In genomic region chr3:124650798-124651197, GRCh38 we compare ENCODE assay signal across 14 cellular contexts.
DNase-seq lines count a peak whose midpoint lies in the region; ATAC-seq and TF ChIP-seq lines count a peak whose summit lies in the region.
"Had no signal": no experiment of that assay in that cellular context is flagged by ENCODE, and none has a peak within 500 bp of the region (broad histone marks: within the 10 kb centered on the region; RNA-seq: fewer than 3 reads in every experiment).

No MANE protein-coding gene starts in this region.

- peak overlapping the region in 4 of 8 donors; percentile 6 to 67 (median 64) for H3K4me3 Mint-ChIP-seq in naive B cell
- H3K4me3 Mint-ChIP-seq: endodermal cell, T-cell had no signal

- intact Hi-C loops in heart left ventricle (cut with DNase I) (no loop called here), body of pancreas (cut with DNase I) (no loop called here)

- TF ChIP-seq CTCF in heart left ventricle (IDR thresholded peaks at IDR 0.05) (no peak), body of pancreas (IDR thresholded peaks at IDR 0.05) (no peak)

- H3K4me3 ChIP-seq in heart left ventricle (no peak overlapping the region), body of pancreas (no peak overlapping the region)
- H3K4me3 ChIP-seq: upper lobe of right lung had no signal

- peaks cover 0 to 16% (median 6%) of the 10 kb centered on the region in 3 donors for H3K27me3 Mint-ChIP-seq in naive B cell

- ATAC-seq in GM18858 (IDR thresholded peaks at IDR 0.05; ENCODE audit: unreplicated experiment) (peak; percentile 40), GM21528 (IDR thresholded peaks at IDR 0.05; ENCODE audit: low FRiP score, unreplicated experiment) (peak; percentile 46), HG03442 (IDR thresholded peaks at IDR 0.05; ENCODE audit: unreplicated experiment) (peak; percentile 57), naive B cell (ENCODE audit: low read depth in 2 of 2) (peak; percentile 43 to 69), heart left ventricle (no peak), body of pancreas (no peak), SK-N-SH treated with all-trans-retinoic acid at 6 μM for 48 hours (no peak)
- ATAC-seq: T-cell, upper lobe of right lung had no signal

- peak; percentile 26 for DNase-seq in naive B cell
- no peak for DNase-seq in heart left ventricle
- no peak for DNase-seq in body of pancreas
- DNase-seq in effector CD4-positive, alpha-beta T cell, result no peak
- DNase-seq: activated gamma-delta T cell treated with Interleukin-2 at 50 U/mL for 16 hours, endodermal cell, HCEC 1CT, NCI-H510A treated with DMSO at 0.1 percent for 48 hours, upper lobe of right lung had no signal

- no peak overlapping the region for H3K27ac ChIP-seq in heart left ventricle
- no peak overlapping the region for H3K27ac ChIP-seq in body of pancreas
- H3K27ac ChIP-seq: upper lobe of right lung had no signal

- peaks cover 8 to 37% (median 23%) of the 10 kb centered on the region in 3 donors for H3K4me1 Mint-ChIP-seq in naive B cell

- H3K4me1 ChIP-seq in heart left ventricle (peaks cover 0 to 34% (median 10%) of the 10 kb centered on the region in 12 donors), body of pancreas (no peaks in the 10 kb centered on the region)
- H3K4me1 ChIP-seq: upper lobe of right lung had no signal

- TF ChIP-seq POLR2A in heart left ventricle (IDR thresholded peaks at IDR 0.05) (no peak), body of pancreas (IDR thresholded peaks at IDR 0.05) (no peak)

- H3K27ac Mint-ChIP-seq in naive B cell, result peak overlapping the region in 5 of 6 donors; percentile 51 to 91 (median 81)
- H3K27ac Mint-ChIP-seq: endodermal cell, T-cell had no signal

- H3K36me3 Mint-ChIP-seq in naive B cell, result no peaks in the 10 kb centered on the region

- WGBS in heart left ventricle, 4 donors, result 68 to 80% (median 72%) methylated on average over 4 of the region's 4 CpGs
- 68 to 85% methylated on average over 4 of the region's 4 CpGs for WGBS in body of pancreas, 2 donors

- H3K9me3 ChIP-seq in heart left ventricle, result no peaks in the 10 kb centered on the region
- no peaks in the 10 kb centered on the region for H3K9me3 ChIP-seq in body of pancreas
- H3K9me3 ChIP-seq: upper lobe of right lung had no signal

- H3K36me3 ChIP-seq in heart left ventricle (peaks cover 0 to 57% (median 16%) of the 10 kb centered on the region in 9 donors), body of pancreas (replicated peaks in 1 of 2; ENCODE audit: insufficient read depth in 1 of 2, low read depth in 2 of 2) (peaks cover 0 to 4% of the 10 kb centered on the region in 2 donors)
- H3K36me3 ChIP-seq: upper lobe of right lung had no signal

- H3K27me3 ChIP-seq in heart left ventricle, result no peaks in the 10 kb centered on the region
- no peaks in the 10 kb centered on the region for H3K27me3 ChIP-seq in body of pancreas
- H3K27me3 ChIP-seq: upper lobe of right lung had no signal

- H3K9me3 Mint-ChIP-seq in naive B cell, result peaks cover 0 to 5% (median 0%) of the 10 kb centered on the region in 7 donors
- H3K9me3 Mint-ChIP-seq: endodermal cell, T-cell had no signal

TF ChIP-seq in SK-N-SH treated with all-trans-retinoic acid at 6 μM for 48 hours, 23 proteins besides CTCF, POLR2A, EP300 and RAD21:
- TF ChIP-seq BACH2 (CRISPR knock-in tag; IDR thresholded peaks at IDR 0.05; ENCODE audit: borderline replicate concordance) (no peak), TCF4 (CRISPR knock-in tag; IDR thresholded peaks at IDR 0.05; ENCODE audit: borderline replicate concordance) (no peak), ZNF8 (CRISPR knock-in tag; IDR thresholded peaks at IDR 0.05) (no peak), ISL1 (CRISPR knock-in tag; IDR thresholded peaks at IDR 0.05) (no peak), CSRNP3 (CRISPR knock-in tag; IDR thresholded peaks at IDR 0.05) (no peak), OSR1 (CRISPR knock-in tag; IDR thresholded peaks at IDR 0.05) (no peak), ZFP30 (CRISPR knock-in tag; IDR thresholded peaks at IDR 0.05) (no peak), GLIS3 (CRISPR knock-in tag; IDR thresholded peaks at IDR 0.05) (no peak), ZC3H10 (CRISPR knock-in tag; IDR thresholded peaks at IDR 0.05) (no peak), CREB5 (CRISPR knock-in tag; IDR thresholded peaks at IDR 0.05; ENCODE audit: low read depth) (no peak), ARNTL (CRISPR knock-in tag; IDR thresholded peaks at IDR 0.05; ENCODE audit: borderline replicate concordance, low read depth) (no peak), PPARA (CRISPR knock-in tag; IDR thresholded peaks at IDR 0.05; ENCODE audit: borderline replicate concordance) (no peak)
- TF ChIP-seq, protein P1, sequence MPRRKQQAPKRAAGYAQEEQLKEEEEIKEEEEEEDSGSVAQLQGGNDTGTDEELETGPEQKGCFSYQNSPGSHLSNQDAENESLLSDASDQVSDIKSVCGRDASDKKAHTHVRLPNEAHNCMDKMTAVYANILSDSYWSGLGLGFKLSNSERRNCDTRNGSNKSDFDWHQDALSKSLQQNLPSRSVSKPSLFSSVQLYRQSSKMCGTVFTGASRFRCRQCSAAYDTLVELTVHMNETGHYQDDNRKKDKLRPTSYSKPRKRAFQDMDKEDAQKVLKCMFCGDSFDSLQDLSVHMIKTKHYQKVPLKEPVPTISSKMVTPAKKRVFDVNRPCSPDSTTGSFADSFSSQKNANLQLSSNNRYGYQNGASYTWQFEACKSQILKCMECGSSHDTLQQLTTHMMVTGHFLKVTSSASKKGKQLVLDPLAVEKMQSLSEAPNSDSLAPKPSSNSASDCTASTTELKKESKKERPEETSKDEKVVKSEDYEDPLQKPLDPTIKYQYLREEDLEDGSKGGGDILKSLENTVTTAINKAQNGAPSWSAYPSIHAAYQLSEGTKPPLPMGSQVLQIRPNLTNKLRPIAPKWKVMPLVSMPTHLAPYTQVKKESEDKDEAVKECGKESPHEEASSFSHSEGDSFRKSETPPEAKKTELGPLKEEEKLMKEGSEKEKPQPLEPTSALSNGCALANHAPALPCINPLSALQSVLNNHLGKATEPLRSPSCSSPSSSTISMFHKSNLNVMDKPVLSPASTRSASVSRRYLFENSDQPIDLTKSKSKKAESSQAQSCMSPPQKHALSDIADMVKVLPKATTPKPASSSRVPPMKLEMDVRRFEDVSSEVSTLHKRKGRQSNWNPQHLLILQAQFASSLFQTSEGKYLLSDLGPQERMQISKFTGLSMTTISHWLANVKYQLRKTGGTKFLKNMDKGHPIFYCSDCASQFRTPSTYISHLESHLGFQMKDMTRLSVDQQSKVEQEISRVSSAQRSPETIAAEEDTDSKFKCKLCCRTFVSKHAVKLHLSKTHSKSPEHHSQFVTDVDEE (CRISPR knock-in tag; IDR thresholded peaks at IDR 0.05), result no peak
- TF ChIP-seq, protein P2, sequence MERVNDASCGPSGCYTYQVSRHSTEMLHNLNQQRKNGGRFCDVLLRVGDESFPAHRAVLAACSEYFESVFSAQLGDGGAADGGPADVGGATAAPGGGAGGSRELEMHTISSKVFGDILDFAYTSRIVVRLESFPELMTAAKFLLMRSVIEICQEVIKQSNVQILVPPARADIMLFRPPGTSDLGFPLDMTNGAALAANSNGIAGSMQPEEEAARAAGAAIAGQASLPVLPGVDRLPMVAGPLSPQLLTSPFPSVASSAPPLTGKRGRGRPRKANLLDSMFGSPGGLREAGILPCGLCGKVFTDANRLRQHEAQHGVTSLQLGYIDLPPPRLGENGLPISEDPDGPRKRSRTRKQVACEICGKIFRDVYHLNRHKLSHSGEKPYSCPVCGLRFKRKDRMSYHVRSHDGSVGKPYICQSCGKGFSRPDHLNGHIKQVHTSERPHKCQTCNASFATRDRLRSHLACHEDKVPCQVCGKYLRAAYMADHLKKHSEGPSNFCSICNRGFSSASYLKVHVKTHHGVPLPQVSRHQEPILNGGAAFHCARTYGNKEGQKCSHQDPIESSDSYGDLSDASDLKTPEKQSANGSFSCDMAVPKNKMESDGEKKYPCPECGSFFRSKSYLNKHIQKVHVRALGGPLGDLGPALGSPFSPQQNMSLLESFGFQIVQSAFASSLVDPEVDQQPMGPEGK (CRISPR knock-in tag; IDR thresholded peaks at IDR 0.05; ENCODE audit: borderline replicate concordance), result no peak

Comparison
In these comparisons a context has a peak if more than half of its experiments do, and no peak if none do; other contexts are left out.
1. ATAC-seq: peak in GM18858 (single experiment), GM21528 (single experiment), HG03442 (single experiment) and naive B cell (2 of 2); none in heart left ventricle (0 of 4), body of pancreas (single experiment) and SK-N-SH treated with all-trans-retinoic acid at 6 μM for 48 hours (single experiment).